In genomic region chr11:129766858-129767604, GRCh38 we compare ENCODE assay signal across 8 cellular contexts. TPM values are rescaled to one million over a fixed set of nuclear protein-coding genes. Genes with fewer than 3 reads are reported as not detected.
DNase-seq lines count a peak whose midpoint lies in the region; ATAC-seq, FAIRE-seq and TF ChIP-seq lines count a peak whose summit lies in the region.

No MANE protein-coding gene starts in this region.

- ATAC-seq in left colon, result peak; percentile 58

- peak; percentile 7 for DNase-seq in activated naive CD4-positive, alpha-beta T cell treated with Interleukin-2 at 50 U/mL for 16 hours
- DNase-seq in activated naive CD4-positive, alpha-beta T cell (lab: John Stamatoyannopoulos, UW), result no peak
- peak; percentile 4 for DNase-seq in activated CD4-positive, alpha-beta T cell treated with anti-CD3 and anti-CD28 coated beads, Interleukin-2, amount 50 U/mL, for 1 hour
- peak in 1 of 2 donors; percentile 51 for DNase-seq in left colon
- no peak for DNase-seq in cortex of kidney (lab: John Stamatoyannopoulos, UW)
- DNase-seq in uterus, result no peak
- DNase-seq in RCC 7860 (ENCODE audit: low spot score), result no peak

- H3K4me3 ChIP-seq in Loucy (ENCODE audit: low read length, poor library complexity, severe bottlenecking) (no peak overlapping the region), uterus (no peak overlapping the region)

- H3K4me2 ChIP-seq in Loucy (ENCODE audit: low read depth, low read length, poor library complexity, severe bottlenecking), result no peak overlapping the region

- H3K4me1 ChIP-seq in Loucy (ENCODE audit: insufficient read depth, low read length, poor library complexity, severe bottlenecking) (no peaks in the 10 kb centered on the region), uterus (no peaks in the 10 kb centered on the region)

- H3K36me3 ChIP-seq in Loucy (ENCODE audit: insufficient read depth, low read length) (no peaks in the 10 kb centered on the region), uterus (no peaks in the 10 kb centered on the region)

- TF ChIP-seq CTCF in Loucy (conservative IDR thresholded peaks at IDR 0.05; ENCODE audit: low read length) (peak; percentile 61), uterus (IDR thresholded peaks at IDR 0.05) (no peak)

- H3K27me3 ChIP-seq in Loucy (ENCODE audit: insufficient read depth, low read length, poor library complexity, severe bottlenecking) (no peaks in the 10 kb centered on the region), uterus (no peaks in the 10 kb centered on the region)

- intact Hi-C loops in left colon (cut with DNase I, micrococcal nuclease), result no loop called here
- intact Hi-C loops in uterus (cut with DNase I; ENCODE audit: low total_unique reads), result no loop called here

- H3K9ac ChIP-seq in Loucy (ENCODE audit: low read depth, low read length, poor library complexity, severe bottlenecking), result no peak overlapping the region

- no peaks in the 10 kb centered on the region for H3K79me2 ChIP-seq in Loucy (ENCODE audit: insufficient read depth, low read length)

- H2AFZ ChIP-seq in Loucy (ENCODE audit: low read length), result no peak overlapping the region

- no peaks in the 10 kb centered on the region; the same call in 1 of the 2 replicates for H3K9me3 ChIP-seq in Loucy (ENCODE audit: insufficient read depth, low read depth, low read length)
- peaks cover 0 to 3% of the 10 kb centered on the region in 2 donors for H3K9me3 ChIP-seq in uterus

- TF ChIP-seq POLR2A in uterus (IDR thresholded peaks at IDR 0.05), result no peak

- FAIRE-seq in RCC 7860 (lab: Jason Lieb, UNC), result no peak

- no peaks in the 10 kb centered on the region for H4K20me1 ChIP-seq in Loucy (ENCODE audit: insufficient read depth, low read length, poor library complexity, severe bottlenecking)

- no peaks in the 10 kb centered on the region for H3K9me2 ChIP-seq in Loucy (replicated peaks; ENCODE audit: low read depth, low read length)

- H3F3A ChIP-seq in Loucy (ENCODE audit: low read depth), result no peaks in the 10 kb centered on the region

- no peak overlapping the region for H3K27ac ChIP-seq in uterus

RNA-seq across cellular contexts. Expression of gene TMEM45B, which starts 48.6 kb away (rescaled TPM):
- total RNA-seq in left colon (100 to 1,000 TPM; 309 to 343 TPM), uterus (1 to 10 TPM in 1 of 4 donors, under 1 TPM in 2, not detected in 1; 0.18 to 2.1 (median 0.29) TPM)

Comparison
In these comparisons a context has a peak if more than half of its experiments do, and no peak if none do; other contexts are left out.
1. DNase-seq: peak in activated naive CD4-positive, alpha-beta T cell treated with Interleukin-2 at 50 U/mL for 16 hours (single experiment) and activated CD4-positive, alpha-beta T cell treated with anti-CD3 and anti-CD28 coated beads, Interleukin-2, amount 50 U/mL, for 1 hour (single experiment); none in activated naive CD4-positive, alpha-beta T cell (0 of 4), cortex of kidney (single experiment), uterus (0 of 2) and RCC 7860 (single experiment).
2. RNA of gene TMEM45B, which starts 48.6 kb away (total RNA-seq): 309 to 343 TPM in left colon; 0.18 to 2.1 TPM in uterus; every median in the first group is over 10 times any median in the second.